17 cellular contexts compared by ENCODE assay signal in genomic region chr2:129056959-129057317, GRCh38.
DNase-seq lines count a peak whose midpoint lies in the region; ATAC-seq and TF ChIP-seq lines count a peak whose summit lies in the region.
"Had no signal": no experiment of that assay in that cellular context is flagged by ENCODE, and none has a peak within 500 bp of the region (broad histone marks: within the 10 kb centered on the region; RNA-seq: fewer than 3 reads in every experiment).

No MANE protein-coding gene starts in this region.

- 0 out of 2 replicates have a peak overlapping the region, but pooled peaks have one; percentile 3 for H3K9ac ChIP-seq in BLaER1
- H3K9ac ChIP-seq: GM23248 had no signal

- no peak overlapping the region for H3K4me3 ChIP-seq in BLaER1
- no peak overlapping the region for H3K4me3 ChIP-seq in RWPE2 (ENCODE audit: severe bottlenecking)
- H3K4me3 ChIP-seq: GM23248 had no signal

- H3K4me1 ChIP-seq in BLaER1, result peaks cover 44% of the 10 kb centered on the region
- peaks cover 35% of the 10 kb centered on the region for H3K4me1 ChIP-seq in RWPE2 (ENCODE audit: insufficient read depth, poor library complexity, severe bottlenecking)
- peaks cover 30% of the 10 kb centered on the region for H3K4me1 ChIP-seq in foreskin keratinocyte

- no peaks in the 10 kb centered on the region for H3K36me3 ChIP-seq in BLaER1
- H3K36me3 ChIP-seq in RWPE2 (ENCODE audit: low read depth), result no peaks in the 10 kb centered on the region

- H3K4me2 ChIP-seq in BLaER1, result peak overlapping the region; percentile 74

- no peaks in the 10 kb centered on the region for H3K4me1 Mint-ChIP-seq in progenitor cell of endocrine pancreas (ENCODE audit: low read depth)
- no peaks in the 10 kb centered on the region for H3K4me1 Mint-ChIP-seq in effector memory CD8-positive, alpha-beta T cell (ENCODE audit: low read depth in 2 of 2)

- H3K27me3 Mint-ChIP-seq in progenitor cell of endocrine pancreas, result peaks cover 19% of the 10 kb centered on the region
- H3K27me3 Mint-ChIP-seq in effector memory CD8-positive, alpha-beta T cell, result no peaks in the 10 kb centered on the region

- intact Hi-C loops in Right ventricle myocardium superior (cut with DNase I), result no loop called here

- H3K27ac ChIP-seq in BLaER1 (peak overlapping the region; percentile 65), RWPE2 (ENCODE audit: poor library complexity, severe bottlenecking) (peak overlapping the region; percentile 78), foreskin keratinocyte (peak overlapping the region; percentile 76)
- H3K27ac ChIP-seq: GM23248 had no signal

- DNase-seq in RWPE2 (ENCODE audit: low spot score) (no peak), foreskin keratinocyte (peak; percentile 32 to 50), progenitor cell of endocrine pancreas (ENCODE audit: low spot score, unreplicated experiment) (no peak), C1 segment of cervical spinal cord (lab: John Stamatoyannopoulos, UW) (no peak), Right ventricle myocardium superior (no peak), NCI-H2029 treated with DMSO at 0.1 percent for 48 hours (lab: John Stamatoyannopoulos, UW) (no peak)
- no peak for DNase-seq in effector memory CD8-positive, alpha-beta T cell
- DNase-seq: COR-L47, DMS53, GM23248, MV-4-11, NCI-H1930, NCI-H446 treated with DMSO at 0.1 percent for 48 hours, NCI-H748 treated with DMSO at 0.1 percent for 48 hours, PC-3 had no signal

- no peaks in the 10 kb centered on the region for H3K9me3 ChIP-seq in BLaER1
- no peaks in the 10 kb centered on the region for H3K9me3 ChIP-seq in RWPE2 (ENCODE audit: severe bottlenecking)

- H3K4me3 Mint-ChIP-seq in progenitor cell of endocrine pancreas (ENCODE audit: low read depth), result no peak overlapping the region
- H3K4me3 Mint-ChIP-seq in effector memory CD8-positive, alpha-beta T cell, result no peak overlapping the region

- no peaks in the 10 kb centered on the region for H4K20me1 ChIP-seq in BLaER1

- no peaks in the 10 kb centered on the region for H3K36me3 Mint-ChIP-seq in progenitor cell of endocrine pancreas (ENCODE audit: insufficient read depth)
- H3K36me3 Mint-ChIP-seq in effector memory CD8-positive, alpha-beta T cell (ENCODE audit: insufficient read depth), result peaks cover under 1% of the 10 kb centered on the region

- ATAC-seq in RWPE2 (ENCODE audit: low read depth), result peak; percentile 19
- ATAC-seq in foreskin keratinocyte, result peak; percentile 2
- ATAC-seq in effector memory CD8-positive, alpha-beta T cell (replicated peaks), result no peak
- no peak for ATAC-seq in Right ventricle myocardium superior (ENCODE audit: poor library complexity)
- ATAC-seq: HCT116, PC-3 had no signal

- H3K9me3 Mint-ChIP-seq in progenitor cell of endocrine pancreas (ENCODE audit: low read depth), result no peaks in the 10 kb centered on the region
- H3K9me3 Mint-ChIP-seq in effector memory CD8-positive, alpha-beta T cell, result peaks cover 0 to 3% of the 10 kb centered on the region in 2 donors

- TF ChIP-seq CTCF in RWPE2 (IDR thresholded peaks at IDR 0.05; ENCODE audit: poor library complexity, severe bottlenecking) (no peak), foreskin keratinocyte (conservative IDR thresholded peaks at IDR 0.05) (no peak), progenitor cell of endocrine pancreas (IDR thresholded peaks at IDR 0.05; ENCODE audit: unreplicated experiment) (no peak)

- no peaks in the 10 kb centered on the region for H3K27me3 ChIP-seq in BLaER1
- no peaks in the 10 kb centered on the region for H3K27me3 ChIP-seq in RWPE2 (ENCODE audit: insufficient read depth, poor library complexity, severe bottlenecking)
- no peaks in the 10 kb centered on the region for H3K27me3 ChIP-seq in foreskin keratinocyte

- peak overlapping the region; percentile 50 for H3K27ac Mint-ChIP-seq in progenitor cell of endocrine pancreas
- H3K27ac Mint-ChIP-seq in effector memory CD8-positive, alpha-beta T cell, result no peak overlapping the region

Comparison
In these comparisons a context has a peak if more than half of its experiments do, and no peak if none do; other contexts are left out.
1. ATAC-seq: peak in RWPE2 (single experiment) and foreskin keratinocyte (single experiment); none in effector memory CD8-positive, alpha-beta T cell (single experiment) and Right ventricle myocardium superior (single experiment).
2. DNase-seq: peak in foreskin keratinocyte (2 of 2); none in RWPE2 (single experiment), progenitor cell of endocrine pancreas (single experiment), effector memory CD8-positive, alpha-beta T cell (0 of 3), C1 segment of cervical spinal cord (0 of 14), Right ventricle myocardium superior (single experiment) and NCI-H2029 treated with DMSO at 0.1 percent for 48 hours (single experiment).
3. Peak in every context shown above with its lines, with median percentiles within 50 percentile points of each other: H3K27ac ChIP-seq.